1 cellular context compared by ENCODE assay signal in the genomic region with DNA sequence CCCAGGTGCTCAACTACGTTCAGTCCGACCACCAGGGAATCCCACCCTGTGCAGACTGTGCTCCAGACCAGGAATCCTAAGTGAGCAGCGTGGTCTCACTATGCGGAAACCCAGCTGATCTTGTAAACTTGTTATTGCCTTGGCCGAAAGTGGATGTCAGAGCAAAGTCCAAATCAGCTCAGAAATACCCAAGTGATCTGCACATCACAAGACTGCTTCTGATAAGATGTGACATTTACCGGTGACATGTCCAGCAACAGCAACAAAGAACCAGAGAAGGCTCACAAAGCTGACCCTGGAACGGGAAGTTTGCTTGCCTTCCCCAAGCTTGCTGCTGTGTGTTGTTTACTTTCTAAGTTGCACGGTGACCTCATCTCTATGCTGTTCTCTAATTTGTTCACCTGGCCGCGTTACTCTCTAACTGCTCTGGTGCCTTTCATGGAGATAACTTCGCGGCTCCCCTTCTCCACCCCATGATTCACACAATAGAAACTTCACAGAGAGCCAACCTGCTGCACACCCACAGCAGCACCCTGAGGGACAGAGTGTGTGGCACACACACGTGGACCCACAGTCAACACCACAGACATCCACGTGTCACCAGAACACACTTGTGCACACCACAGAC.
TF ChIP-seq lines count a peak whose summit lies in the region.

No MANE protein-coding gene starts in this region.

TF ChIP-seq in HepG2, 621 proteins besides CTCF, POLR2A, EP300 and RAD21 (continued from another document and continues in another):
- TF ChIP-seq TFDP1 (CRISPR knock-in tag; IDR thresholded peaks at IDR 0.05; ENCODE audit: borderline replicate concordance): no peak
- peak; percentile 65 for TF ChIP-seq TFE3 (CRISPR knock-in tag; IDR thresholded peaks at IDR 0.05)
- no peak for TF ChIP-seq JUNB (CRISPR knock-in tag; IDR thresholded peaks at IDR 0.05; ENCODE audit: borderline replicate concordance)
- TF ChIP-seq CSRNP1 (CRISPR knock-in tag; IDR thresholded peaks at IDR 0.05): 0 out of 2 replicates have a peak, but pooled peaks have one; percentile 16
- no peak for TF ChIP-seq STAT5B (CRISPR knock-in tag; IDR thresholded peaks at IDR 0.05)
- TF ChIP-seq FOXO1 (CRISPR knock-in tag; IDR thresholded peaks at IDR 0.05): 0 out of 2 replicates have a peak, but pooled peaks have one; percentile 9
- no peak for TF ChIP-seq SNAI1 (CRISPR knock-in tag; IDR thresholded peaks at IDR 0.05; ENCODE audit: borderline replicate concordance)
- no peak for TF ChIP-seq UBTF (CRISPR knock-in tag; IDR thresholded peaks at IDR 0.05)
- no peak for TF ChIP-seq ERF (CRISPR knock-in tag; IDR thresholded peaks at IDR 0.05)
- TF ChIP-seq RORA (CRISPR knock-in tag; IDR thresholded peaks at IDR 0.05): no peak
- peak; percentile 100 for TF ChIP-seq MNT (IDR thresholded peaks at IDR 0.05)
- TF ChIP-seq KMT2A (CRISPR knock-in tag; IDR thresholded peaks at IDR 0.05): no peak
- no peak for TF ChIP-seq ZNF552 (CRISPR knock-in tag; IDR thresholded peaks at IDR 0.05; ENCODE audit: borderline replicate concordance)
- no peak for TF ChIP-seq ZNF746 (CRISPR knock-in tag; IDR thresholded peaks at IDR 0.05)
- no peak for TF ChIP-seq ZNF431 (CRISPR knock-in tag; IDR thresholded peaks at IDR 0.05; ENCODE audit: borderline replicate concordance, low read depth)
- TF ChIP-seq EED (CRISPR knock-in tag; IDR thresholded peaks at IDR 0.05): no peak
- no peak for TF ChIP-seq BORCS8-MEF2B (CRISPR knock-in tag; IDR thresholded peaks at IDR 0.05)
- peak; percentile 14; the same call in 1 of the 2 replicates for TF ChIP-seq KDM2A (CRISPR knock-in tag; IDR thresholded peaks at IDR 0.05; ENCODE audit: borderline replicate concordance, low read depth)
- peak; percentile 48 for TF ChIP-seq HNF4A (CRISPR knock-in tag; IDR thresholded peaks at IDR 0.05)
- peak; percentile 69; the same call in 1 of the 2 replicates for TF ChIP-seq TFAP4 (IDR thresholded peaks at IDR 0.05; ENCODE audit: borderline replicate concordance, low read depth)
- TF ChIP-seq ZNF407 (CRISPR knock-in tag; IDR thresholded peaks at IDR 0.05; ENCODE audit: not compliant biosample characterization): no peak
